Comparison of ENCODE assay signal across 1 cellular context in the genomic region with DNA sequence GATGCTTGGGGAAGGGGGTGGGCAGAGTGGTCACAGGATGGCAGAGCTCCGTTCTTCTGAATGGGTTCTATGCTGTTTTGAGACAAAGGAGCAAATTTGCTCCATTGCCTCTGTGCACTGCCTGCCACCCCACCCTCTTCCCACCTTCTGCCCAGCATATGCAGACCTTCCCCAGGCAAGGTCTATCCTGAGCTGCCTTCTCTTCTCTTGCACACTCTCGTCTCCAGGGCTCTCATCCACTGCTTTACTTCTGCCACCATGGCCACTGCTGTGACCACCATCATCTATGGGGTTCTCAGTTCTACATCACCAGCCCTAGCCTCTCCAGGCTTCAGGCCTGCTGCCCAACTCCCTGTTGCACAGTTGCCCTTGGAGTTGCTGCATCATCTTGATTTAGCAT.
TF ChIP-seq lines count a peak whose summit lies in the region.

No MANE protein-coding gene starts in this region.

TF ChIP-seq in H1, 55 proteins besides CTCF, POLR2A, EP300 and RAD21 (continued from another document):
- TF ChIP-seq TEAD4 (IDR thresholded peaks at IDR 0.05; ENCODE audit: low read depth, low read length), result no peak
- no peak for TF ChIP-seq RXRA (IDR thresholded peaks at IDR 0.05; ENCODE audit: insufficient read depth, low read depth, low read length)
- no peak for TF ChIP-seq ZNF274 (IDR thresholded peaks at IDR 0.05; ENCODE audit: borderline replicate concordance, extremely low read depth, low read length)
- TF ChIP-seq CBX8 (IDR thresholded peaks at IDR 0.05; ENCODE audit: borderline replicate concordance, low read depth, low read length), result no peak
- TF ChIP-seq, protein P1, sequence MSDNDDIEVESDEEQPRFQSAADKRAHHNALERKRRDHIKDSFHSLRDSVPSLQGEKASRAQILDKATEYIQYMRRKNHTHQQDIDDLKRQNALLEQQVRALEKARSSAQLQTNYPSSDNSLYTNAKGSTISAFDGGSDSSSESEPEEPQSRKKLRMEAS (IDR thresholded peaks at IDR 0.05), result no peak
- no peak for TF ChIP-seq SAP30 (IDR thresholded peaks at IDR 0.05; ENCODE audit: insufficient read depth, insufficient replicate concordance, low read length)
TF ChIP-seq in H1: peak in this region for 0.
